ENCODE assay signal across 8 cellular contexts in the genomic region with DNA sequence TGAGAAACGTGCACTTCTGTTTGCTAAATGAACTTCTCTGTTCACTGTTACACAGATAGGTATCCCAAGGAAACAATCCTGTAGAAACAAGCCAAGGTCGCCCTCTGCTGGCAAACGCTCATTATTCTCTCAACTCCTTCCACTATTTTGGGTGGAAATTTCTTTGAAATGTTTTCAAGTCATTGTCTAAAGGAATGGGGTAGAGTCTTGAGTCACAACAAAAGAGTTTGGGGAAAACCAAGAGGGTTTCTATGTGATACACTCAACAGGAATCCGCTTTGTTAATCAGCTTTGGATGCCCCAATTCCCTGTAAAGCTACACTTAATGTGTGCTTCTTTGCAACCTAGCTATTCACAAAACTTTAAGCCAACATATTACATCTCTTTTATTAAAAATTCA. TPM values are rescaled to one million over a fixed set of nuclear protein-coding genes. Genes with fewer than 3 reads are reported as not detected.
DNase-seq lines count a peak whose midpoint lies in the region; ATAC-seq, FAIRE-seq and TF ChIP-seq lines count a peak whose summit lies in the region.

No MANE protein-coding gene starts in this region.

- DNase-seq in LNCaP clone FGC (ENCODE audit: low read depth) (peak; percentile 31), SK-N-DZ (ENCODE audit: low spot score) (peak; percentile 83), head of caudate nucleus (peak; percentile 51 to 96 (median 89)), pulmonary artery endothelial cell (ENCODE audit: low read depth, low spot score) (peak; percentile 10)
- peak; percentile 89 for DNase-seq in activated naive CD4-positive, alpha-beta T cell treated with anti-CD3 and anti-CD28 coated beads for 36 hours

- H3K27ac Mint-ChIP-seq in activated naive CD4-positive, alpha-beta T cell treated with anti-CD3 and anti-CD28 coated beads for 36 hours: no peak overlapping the region

- H3K4me1 Mint-ChIP-seq in activated naive CD4-positive, alpha-beta T cell treated with anti-CD3 and anti-CD28 coated beads for 36 hours (ENCODE audit: low read depth): no peaks in the 10 kb centered on the region

- no peak overlapping the region for H3K4me3 ChIP-seq in LNCaP clone FGC (ENCODE audit: low read depth, low read length)

- H3K27me3 Mint-ChIP-seq in activated naive CD4-positive, alpha-beta T cell treated with anti-CD3 and anti-CD28 coated beads for 36 hours (ENCODE audit: low read depth): no peaks in the 10 kb centered on the region

- H3K4me3 Mint-ChIP-seq in activated naive CD4-positive, alpha-beta T cell treated with anti-CD3 and anti-CD28 coated beads for 36 hours: no peak overlapping the region

- FAIRE-seq in G401.6 (lab: Jason Lieb, UNC): peak; percentile 97

- peak; percentile 82 for TF ChIP-seq CTCF in LNCaP clone FGC (IDR thresholded peaks at IDR 0.05; ENCODE audit: control insufficient read depth, extremely low read depth, insufficient read depth)

- ATAC-seq in GM19395 (IDR thresholded peaks at IDR 0.05; ENCODE audit: unreplicated experiment) (no peak), GM21390 (IDR thresholded peaks at IDR 0.05; ENCODE audit: unreplicated experiment) (no peak)

- no peaks in the 10 kb centered on the region for H3K9me3 Mint-ChIP-seq in activated naive CD4-positive, alpha-beta T cell treated with anti-CD3 and anti-CD28 coated beads for 36 hours

- H3K36me3 Mint-ChIP-seq in activated naive CD4-positive, alpha-beta T cell treated with anti-CD3 and anti-CD28 coated beads for 36 hours (ENCODE audit: low read depth): no peaks in the 10 kb centered on the region

- CTCF ChIA-PET in activated naive CD4-positive, alpha-beta T cell treated with anti-CD3 and anti-CD28 coated beads for 36 hours (lab: Charles Lee): interaction anchor here (0.6 to 4.9 kb wide), 23 partner anchors 9 to 1089 kb away, joined by 3 to 18 read pairs (median 3); a partner anchor contains a TSS

- intact Hi-C loops in activated naive CD4-positive, alpha-beta T cell treated with anti-CD3 and anti-CD28 coated beads for 36 hours (cut with micrococcal nuclease): loop anchor here (1.0 to 2.0 kb wide), 2 partner anchors 254 to 796 kb away; no protein-coding TSS in a partner anchor
- intact Hi-C loops in head of caudate nucleus (cut with DNase I): loop anchor here (2.0 to 10.0 kb wide), 2 partner anchors 254 to 792 kb away; no protein-coding TSS in a partner anchor

RNA-seq across cellular contexts. Expression of a gene that starts 4.6 kb away (rescaled TPM):
- 122 and 147 TPM in 2 replicates for polyA plus RNA-seq in SK-N-DZ (2014; cell fraction: cytosol; rRNA removed)
- 79.9 and 108 TPM in 2 replicates for polyA plus RNA-seq in SK-N-DZ (2014; cell fraction: nucleus; rRNA removed)
- 10 to 100 TPM; 45.6 to 46.5 TPM for total RNA-seq in activated naive CD4-positive, alpha-beta T cell treated with anti-CD3 and anti-CD28 coated beads for 36 hours
- total RNA-seq in pulmonary artery endothelial cell: 28.9 and 42.8 TPM in 2 replicates

RNA-seq across cellular contexts. Expression of a gene that starts 16.9 kb away (rescaled TPM):
- not detected in 2 replicates for polyA plus RNA-seq in SK-N-DZ (2014; cell fraction: cytosol; rRNA removed)
- polyA plus RNA-seq in SK-N-DZ (2014; cell fraction: nucleus; rRNA removed): not detected in 2 replicates
- total RNA-seq in activated naive CD4-positive, alpha-beta T cell treated with anti-CD3 and anti-CD28 coated beads for 36 hours: not detected
- not detected in 2 replicates for total RNA-seq in pulmonary artery endothelial cell

RNA-seq across cellular contexts. Expression of a gene that starts 44.7 kb away (rescaled TPM):
- 73.7 and 78.2 TPM in 2 replicates for polyA plus RNA-seq in SK-N-DZ (2014; cell fraction: cytosol; rRNA removed)
- 38.1 and 43.3 TPM in 2 replicates for polyA plus RNA-seq in SK-N-DZ (2014; cell fraction: nucleus; rRNA removed)
- 10 to 100 TPM; 60.3 to 63.1 TPM for total RNA-seq in activated naive CD4-positive, alpha-beta T cell treated with anti-CD3 and anti-CD28 coated beads for 36 hours
- total RNA-seq in pulmonary artery endothelial cell: 18.2 and 21.8 TPM in 2 replicates

Comparison
In these comparisons a context has a peak if more than half of its experiments do, and no peak if none do; other contexts are left out.
1. DNase-seq: peak in every context shown above with its lines; median percentile 89 in activated naive CD4-positive, alpha-beta T cell treated with anti-CD3 and anti-CD28 coated beads for 36 hours; 89 in head of caudate nucleus; 83 in SK-N-DZ; 31 in LNCaP clone FGC; 10 in pulmonary artery endothelial cell.